ENCODE assay signal across 1 cellular context in the genomic region with DNA sequence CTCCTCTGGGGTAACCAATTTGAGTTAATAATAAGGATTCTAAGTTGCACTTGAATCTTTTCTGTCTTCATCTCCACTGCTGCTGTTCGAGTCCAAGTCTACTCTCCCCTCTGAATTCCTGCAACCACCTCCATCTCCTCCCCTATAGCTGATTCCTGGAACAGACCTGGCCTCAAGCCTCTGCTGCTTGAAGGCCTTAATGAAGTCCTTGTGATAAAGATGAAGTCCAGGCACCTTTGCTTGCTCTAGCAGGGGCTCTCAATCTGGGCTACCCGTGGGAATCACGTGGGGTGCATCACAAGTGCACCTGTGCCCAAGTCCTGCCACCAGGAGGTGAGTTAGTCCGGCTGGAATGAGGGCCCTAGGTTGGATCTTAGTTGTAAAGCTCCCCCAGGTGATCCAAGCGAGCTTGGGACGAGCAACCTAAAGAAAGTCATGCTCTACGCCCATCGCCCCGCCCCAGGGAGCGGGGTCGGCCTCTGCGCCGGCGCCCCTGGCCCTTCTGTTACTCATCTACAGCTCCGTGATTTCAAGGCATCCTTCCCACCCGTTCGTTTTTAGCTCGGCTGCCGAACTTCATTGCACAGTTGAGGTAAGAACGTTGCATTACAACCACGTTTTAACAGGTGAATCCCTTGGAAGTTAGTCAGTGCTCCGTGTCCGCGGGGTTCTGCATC.
TF ChIP-seq lines count a peak whose summit lies in the region.

No MANE protein-coding gene starts in this region.

TF ChIP-seq in HepG2, 621 proteins besides CTCF, POLR2A, EP300 and RAD21:
- TF ChIP-seq KDM2A (CRISPR knock-in tag; IDR thresholded peaks at IDR 0.05; ENCODE audit: borderline replicate concordance, low read depth), result 0 out of 2 replicates have a peak, but pooled peaks have one; percentile 20
- TF ChIP-seq, protein P1, sequence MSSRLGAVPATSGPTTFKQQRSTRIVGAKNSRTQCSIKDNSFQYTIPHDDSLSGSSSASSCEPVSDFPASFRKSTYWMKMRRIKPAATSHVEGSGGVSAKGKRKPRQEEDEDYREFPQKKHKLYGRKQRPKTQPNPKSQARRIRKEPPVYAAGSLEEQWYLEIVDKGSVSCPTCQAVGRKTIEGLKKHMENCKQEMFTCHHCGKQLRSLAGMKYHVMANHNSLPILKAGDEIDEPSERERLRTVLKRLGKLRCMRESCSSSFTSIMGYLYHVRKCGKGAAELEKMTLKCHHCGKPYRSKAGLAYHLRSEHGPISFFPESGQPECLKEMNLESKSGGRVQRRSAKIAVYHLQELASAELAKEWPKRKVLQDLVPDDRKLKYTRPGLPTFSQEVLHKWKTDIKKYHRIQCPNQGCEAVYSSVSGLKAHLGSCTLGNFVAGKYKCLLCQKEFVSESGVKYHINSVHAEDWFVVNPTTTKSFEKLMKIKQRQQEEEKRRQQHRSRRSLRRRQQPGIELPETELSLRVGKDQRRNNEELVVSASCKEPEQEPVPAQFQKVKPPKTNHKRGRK (CRISPR knock-in tag; IDR thresholded peaks at IDR 0.05), result no peak
- TF ChIP-seq, protein P2, sequence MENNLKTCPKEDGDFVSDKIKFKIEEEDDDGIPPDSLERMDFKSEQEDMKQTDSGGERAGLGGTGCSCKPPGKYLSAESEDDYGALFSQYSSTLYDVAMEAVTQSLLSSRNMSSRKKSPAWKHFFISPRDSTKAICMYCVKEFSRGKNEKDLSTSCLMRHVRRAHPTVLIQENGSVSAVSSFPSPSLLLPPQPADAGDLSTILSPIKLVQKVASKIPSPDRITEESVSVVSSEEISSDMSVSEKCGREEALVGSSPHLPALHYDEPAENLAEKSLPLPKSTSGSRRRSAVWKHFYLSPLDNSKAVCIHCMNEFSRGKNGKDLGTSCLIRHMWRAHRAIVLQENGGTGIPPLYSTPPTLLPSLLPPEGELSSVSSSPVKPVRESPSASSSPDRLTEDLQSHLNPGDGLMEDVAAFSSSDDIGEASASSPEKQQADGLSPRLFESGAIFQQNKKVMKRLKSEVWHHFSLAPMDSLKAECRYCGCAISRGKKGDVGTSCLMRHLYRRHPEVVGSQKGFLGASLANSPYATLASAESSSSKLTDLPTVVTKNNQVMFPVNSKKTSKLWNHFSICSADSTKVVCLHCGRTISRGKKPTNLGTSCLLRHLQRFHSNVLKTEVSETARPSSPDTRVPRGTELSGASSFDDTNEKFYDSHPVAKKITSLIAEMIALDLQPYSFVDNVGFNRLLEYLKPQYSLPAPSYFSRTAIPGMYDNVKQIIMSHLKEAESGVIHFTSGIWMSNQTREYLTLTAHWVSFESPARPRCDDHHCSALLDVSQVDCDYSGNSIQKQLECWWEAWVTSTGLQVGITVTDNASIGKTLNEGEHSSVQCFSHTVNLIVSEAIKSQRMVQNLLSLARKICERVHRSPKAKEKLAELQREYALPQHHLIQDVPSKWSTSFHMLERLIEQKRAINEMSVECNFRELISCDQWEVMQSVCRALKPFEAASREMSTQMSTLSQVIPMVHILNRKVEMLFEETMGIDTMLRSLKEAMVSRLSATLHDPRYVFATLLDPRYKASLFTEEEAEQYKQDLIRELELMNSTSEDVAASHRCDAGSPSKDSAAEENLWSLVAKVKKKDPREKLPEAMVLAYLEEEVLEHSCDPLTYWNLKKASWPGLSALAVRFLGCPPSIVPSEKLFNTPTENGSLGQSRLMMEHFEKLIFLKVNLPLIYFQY (CRISPR knock-in tag; IDR thresholded peaks at IDR 0.05; ENCODE audit: borderline replicate concordance), result no peak
- TF ChIP-seq ZNF451 (CRISPR knock-in tag; IDR thresholded peaks at IDR 0.05), result no peak
- TF ChIP-seq, protein P3, sequence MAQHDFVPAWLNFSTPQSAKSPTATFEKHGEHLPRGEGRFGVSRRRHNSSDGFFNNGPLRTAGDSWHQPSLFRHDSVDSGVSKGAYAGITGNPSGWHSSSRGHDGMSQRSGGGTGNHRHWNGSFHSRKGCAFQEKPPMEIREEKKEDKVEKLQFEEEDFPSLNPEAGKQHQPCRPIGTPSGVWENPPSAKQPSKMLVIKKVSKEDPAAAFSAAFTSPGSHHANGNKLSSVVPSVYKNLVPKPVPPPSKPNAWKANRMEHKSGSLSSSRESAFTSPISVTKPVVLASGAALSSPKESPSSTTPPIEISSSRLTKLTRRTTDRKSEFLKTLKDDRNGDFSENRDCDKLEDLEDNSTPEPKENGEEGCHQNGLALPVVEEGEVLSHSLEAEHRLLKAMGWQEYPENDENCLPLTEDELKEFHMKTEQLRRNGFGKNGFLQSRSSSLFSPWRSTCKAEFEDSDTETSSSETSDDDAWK (CRISPR knock-in tag; IDR thresholded peaks at IDR 0.05), result no peak
- TF ChIP-seq, protein P4, sequence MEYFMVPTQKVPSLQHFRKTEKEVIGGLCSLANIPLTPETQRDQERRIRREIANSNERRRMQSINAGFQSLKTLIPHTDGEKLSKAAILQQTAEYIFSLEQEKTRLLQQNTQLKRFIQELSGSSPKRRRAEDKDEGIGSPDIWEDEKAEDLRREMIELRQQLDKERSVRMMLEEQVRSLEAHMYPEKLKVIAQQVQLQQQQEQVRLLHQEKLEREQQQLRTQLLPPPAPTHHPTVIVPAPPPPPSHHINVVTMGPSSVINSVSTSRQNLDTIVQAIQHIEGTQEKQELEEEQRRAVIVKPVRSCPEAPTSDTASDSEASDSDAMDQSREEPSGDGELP (IDR thresholded peaks at IDR 0.05; ENCODE audit: borderline replicate concordance, low read depth), result no peak
- TF ChIP-seq, protein P5, sequence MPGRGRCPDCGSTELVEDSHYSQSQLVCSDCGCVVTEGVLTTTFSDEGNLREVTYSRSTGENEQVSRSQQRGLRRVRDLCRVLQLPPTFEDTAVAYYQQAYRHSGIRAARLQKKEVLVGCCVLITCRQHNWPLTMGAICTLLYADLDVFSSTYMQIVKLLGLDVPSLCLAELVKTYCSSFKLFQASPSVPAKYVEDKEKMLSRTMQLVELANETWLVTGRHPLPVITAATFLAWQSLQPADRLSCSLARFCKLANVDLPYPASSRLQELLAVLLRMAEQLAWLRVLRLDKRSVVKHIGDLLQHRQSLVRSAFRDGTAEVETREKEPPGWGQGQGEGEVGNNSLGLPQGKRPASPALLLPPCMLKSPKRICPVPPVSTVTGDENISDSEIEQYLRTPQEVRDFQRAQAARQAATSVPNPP (CRISPR knock-in tag; IDR thresholded peaks at IDR 0.05), result no peak
- no peak for TF ChIP-seq U2AF2 (IDR thresholded peaks at IDR 0.05; ENCODE audit: low read depth, low read length)
- no peak for TF ChIP-seq JDP2 (CRISPR knock-in tag; IDR thresholded peaks at IDR 0.05; ENCODE audit: borderline replicate concordance)
- no peak for TF ChIP-seq AKAP8 (CRISPR knock-in tag; IDR thresholded peaks at IDR 0.05)
- TF ChIP-seq, protein P6, sequence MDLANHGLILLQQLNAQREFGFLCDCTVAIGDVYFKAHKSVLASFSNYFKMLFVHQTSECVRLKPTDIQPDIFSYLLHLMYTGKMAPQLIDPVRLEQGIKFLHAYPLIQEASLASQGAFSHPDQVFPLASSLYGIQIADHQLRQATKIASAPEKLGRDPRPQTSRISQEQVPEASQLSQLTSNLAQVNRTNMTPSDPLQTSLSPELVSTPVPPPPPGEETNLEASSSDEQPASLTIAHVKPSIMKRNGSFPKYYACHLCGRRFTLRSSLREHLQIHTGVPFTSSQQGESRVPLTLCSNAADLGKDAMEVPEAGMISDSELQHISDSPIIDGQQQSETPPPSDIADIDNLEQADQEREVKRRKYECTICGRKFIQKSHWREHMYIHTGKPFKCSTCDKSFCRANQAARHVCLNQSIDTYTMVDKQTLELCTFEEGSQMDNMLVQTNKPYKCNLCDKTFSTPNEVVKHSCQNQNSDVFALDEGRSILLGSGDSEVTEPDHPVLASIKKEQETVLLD (CRISPR knock-in tag; IDR thresholded peaks at IDR 0.05; ENCODE audit: low read depth), result no peak
- TF ChIP-seq POLR2AphosphoS5 (IDR thresholded peaks at IDR 0.05; ENCODE audit: low read depth, low read length), result 0 out of 2 replicates have a peak, but pooled peaks have one; percentile 18
- TF ChIP-seq ESRRA (CRISPR knock-in tag; IDR thresholded peaks at IDR 0.05; ENCODE audit: low read depth), result no peak
- 0 out of 2 replicates have a peak, but pooled peaks have one; percentile 42 for TF ChIP-seq ZNF350 (CRISPR knock-in tag; IDR thresholded peaks at IDR 0.05; ENCODE audit: borderline replicate concordance, low read depth)
- TF ChIP-seq, protein P7, sequence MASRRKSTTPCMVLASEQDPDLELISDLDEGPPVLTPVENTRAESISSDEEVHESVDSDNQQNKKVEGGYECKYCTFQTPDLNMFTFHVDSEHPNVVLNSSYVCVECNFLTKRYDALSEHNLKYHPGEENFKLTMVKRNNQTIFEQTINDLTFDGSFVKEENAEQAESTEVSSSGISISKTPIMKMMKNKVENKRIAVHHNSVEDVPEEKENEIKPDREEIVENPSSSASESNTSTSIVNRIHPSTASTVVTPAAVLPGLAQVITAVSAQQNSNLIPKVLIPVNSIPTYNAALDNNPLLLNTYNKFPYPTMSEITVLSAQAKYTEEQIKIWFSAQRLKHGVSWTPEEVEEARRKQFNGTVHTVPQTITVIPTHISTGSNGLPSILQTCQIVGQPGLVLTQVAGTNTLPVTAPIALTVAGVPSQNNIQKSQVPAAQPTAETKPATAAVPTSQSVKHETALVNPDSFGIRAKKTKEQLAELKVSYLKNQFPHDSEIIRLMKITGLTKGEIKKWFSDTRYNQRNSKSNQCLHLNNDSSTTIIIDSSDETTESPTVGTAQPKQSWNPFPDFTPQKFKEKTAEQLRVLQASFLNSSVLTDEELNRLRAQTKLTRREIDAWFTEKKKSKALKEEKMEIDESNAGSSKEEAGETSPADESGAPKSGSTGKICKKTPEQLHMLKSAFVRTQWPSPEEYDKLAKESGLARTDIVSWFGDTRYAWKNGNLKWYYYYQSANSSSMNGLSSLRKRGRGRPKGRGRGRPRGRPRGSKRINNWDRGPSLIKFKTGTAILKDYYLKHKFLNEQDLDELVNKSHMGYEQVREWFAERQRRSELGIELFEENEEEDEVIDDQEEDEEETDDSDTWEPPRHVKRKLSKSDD (CRISPR knock-in tag; IDR thresholded peaks at IDR 0.05; ENCODE audit: low read depth), result 0 out of 2 replicates have a peak, but pooled peaks have one; percentile 13
- TF ChIP-seq ZNF136 (CRISPR knock-in tag; IDR thresholded peaks at IDR 0.05; ENCODE audit: low read depth), result no peak
- TF ChIP-seq, protein P8, sequence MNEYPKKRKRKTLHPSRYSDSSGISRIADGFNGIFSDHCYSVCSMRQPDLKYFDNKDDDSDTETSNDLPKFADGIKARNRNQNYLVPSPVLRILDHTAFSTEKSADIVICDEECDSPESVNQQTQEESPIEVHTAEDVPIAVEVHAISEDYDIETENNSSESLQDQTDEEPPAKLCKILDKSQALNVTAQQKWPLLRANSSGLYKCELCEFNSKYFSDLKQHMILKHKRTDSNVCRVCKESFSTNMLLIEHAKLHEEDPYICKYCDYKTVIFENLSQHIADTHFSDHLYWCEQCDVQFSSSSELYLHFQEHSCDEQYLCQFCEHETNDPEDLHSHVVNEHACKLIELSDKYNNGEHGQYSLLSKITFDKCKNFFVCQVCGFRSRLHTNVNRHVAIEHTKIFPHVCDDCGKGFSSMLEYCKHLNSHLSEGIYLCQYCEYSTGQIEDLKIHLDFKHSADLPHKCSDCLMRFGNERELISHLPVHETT (CRISPR knock-in tag; conservative IDR thresholded peaks at IDR 0.05), result no peak
- TF ChIP-seq AGO2 (optimal IDR thresholded peaks at IDR 0.05; ENCODE audit: low read depth, low read length), result no peak
- TF ChIP-seq HIVEP1 (CRISPR knock-in tag; IDR thresholded peaks at IDR 0.05), result no peak
